In genomic region chr18:9135912-9136314, GRCh38 we compare ENCODE assay signal across 8 cellular contexts. TPM values are rescaled to one million over a fixed set of nuclear protein-coding genes. Genes with fewer than 3 reads are reported as not detected.
DNase-seq lines count a peak whose midpoint lies in the region; ATAC-seq and TF ChIP-seq lines count a peak whose summit lies in the region.

No MANE protein-coding gene starts in this region.

- no peaks in the 10 kb centered on the region for H3K9me3 Mint-ChIP-seq in activated T-helper 1 cell treated with anti-CD3 and anti-CD28 coated beads, Interleukin-12 subunit alpha, Interleukin-12 subunit beta, Interleukin-2, Interleukin-4 antibody, amounts not matched to agents 30 ng/mL and 10 ng/mL and 1 ng/mL, durations not matched to agents 14 hours and 24 hours and 36 hours

- intact Hi-C loops in activated T-helper 1 cell treated with anti-CD3 and anti-CD28 coated beads, Interleukin-12 subunit alpha, Interleukin-12 subunit beta, Interleukin-2, Interleukin-4 antibody, amounts not matched to agents 30 ng/mL and 10 ng/mL and 1 ng/mL, durations not matched to agents 14 hours and 24 hours and 36 hours (cut with micrococcal nuclease) = loop anchor here (1.0 to 10.0 kb wide), 10 partner anchors 19 to 779 kb away; partner anchors contain the start of genes NDUFV2, PPP4R1, RALBP1 and TWSG1
- intact Hi-C loops in Right ventricle myocardium superior (cut with DNase I) = loop anchor here (5.0 kb wide), 1 partner anchor 34 kb away; the partner anchor contains the start of gene NDUFV2

- H3K4me3 Mint-ChIP-seq in activated T-helper 1 cell treated with anti-CD3 and anti-CD28 coated beads, Interleukin-12 subunit alpha, Interleukin-12 subunit beta, Interleukin-2, Interleukin-4 antibody, amounts not matched to agents 30 ng/mL and 10 ng/mL and 1 ng/mL, durations not matched to agents 14 hours and 24 hours and 36 hours = peak overlapping the region; percentile 94

- peak overlapping the region; percentile 67 for H3K4me2 ChIP-seq in parathyroid adenoma (ENCODE audit: low read length)

- peak; percentile 30 for ATAC-seq in GM18502 (IDR thresholded peaks at IDR 0.05; ENCODE audit: poor library complexity, unreplicated experiment)
- ATAC-seq in HG02870 (IDR thresholded peaks at IDR 0.05; ENCODE audit: unreplicated experiment) = peak; percentile 12
- ATAC-seq in Right ventricle myocardium superior (ENCODE audit: poor library complexity) = peak; percentile 23

- H3K4me3 ChIP-seq in parathyroid adenoma (ENCODE audit: low read depth, low read length) = peak overlapping the region; percentile 76

- H3K9ac ChIP-seq in parathyroid adenoma = peak overlapping the region; percentile 22

- peaks cover 28% of the 10 kb centered on the region for H3K79me2 ChIP-seq in parathyroid adenoma

- peak overlapping the region; percentile 91 for H2AFZ ChIP-seq in parathyroid adenoma

- peaks cover 7% of the 10 kb centered on the region for H3K4me1 ChIP-seq in parathyroid adenoma

- no peaks in the 10 kb centered on the region for H3K36me3 ChIP-seq in parathyroid adenoma (ENCODE audit: control insufficient read depth, insufficient read depth, low read length)

- H3K27ac ChIP-seq in parathyroid adenoma = peak overlapping the region; percentile 93

- peaks cover 41% of the 10 kb centered on the region for H3K36me3 Mint-ChIP-seq in activated T-helper 1 cell treated with anti-CD3 and anti-CD28 coated beads, Interleukin-12 subunit alpha, Interleukin-12 subunit beta, Interleukin-2, Interleukin-4 antibody, amounts not matched to agents 30 ng/mL and 10 ng/mL and 1 ng/mL, durations not matched to agents 14 hours and 24 hours and 36 hours (ENCODE audit: low read depth)

- H3K27me3 Mint-ChIP-seq in activated T-helper 1 cell treated with anti-CD3 and anti-CD28 coated beads, Interleukin-12 subunit alpha, Interleukin-12 subunit beta, Interleukin-2, Interleukin-4 antibody, amounts not matched to agents 30 ng/mL and 10 ng/mL and 1 ng/mL, durations not matched to agents 14 hours and 24 hours and 36 hours (ENCODE audit: insufficient read depth) = no peaks in the 10 kb centered on the region

- peak overlapping the region; percentile 99 for H3K27ac Mint-ChIP-seq in activated T-helper 1 cell treated with anti-CD3 and anti-CD28 coated beads, Interleukin-12 subunit alpha, Interleukin-12 subunit beta, Interleukin-2, Interleukin-4 antibody, amounts not matched to agents 30 ng/mL and 10 ng/mL and 1 ng/mL, durations not matched to agents 14 hours and 24 hours and 36 hours

- peak; percentile 39 for DNase-seq in ACHN
- peak; percentile 62 to 74 for DNase-seq in NCI-H187 (lab: John Stamatoyannopoulos, UW)
- no peak for DNase-seq in activated T-helper 1 cell treated with anti-CD3 and anti-CD28 coated beads, Interleukin-12 subunit alpha, Interleukin-12 subunit beta, Interleukin-2, Interleukin-4 antibody, amounts not matched to agents 30 ng/mL and 10 ng/mL and 1 ng/mL, durations not matched to agents 14 hours and 24 hours and 36 hours (ENCODE audit: low spot score)
- DNase-seq in Right ventricle myocardium superior = no peak
- no peak for DNase-seq in middle frontal gyrus (ENCODE audit: extremely low spot score, low spot score)

- H3K27me3 ChIP-seq in parathyroid adenoma (ENCODE audit: control insufficient read depth, insufficient read depth, low read length) = no peaks in the 10 kb centered on the region

- no peak for TF ChIP-seq CTCF in parathyroid adenoma (IDR thresholded peaks at IDR 0.05)

- in situ Hi-C loops in ACHN (cut with HindIII; ENCODE audit: low pct_ligation_motif_present, low pct_unique_long_range_greater_than_20kb, low sequenced_read_pairs) = no loop called here

- H3K4me1 Mint-ChIP-seq in activated T-helper 1 cell treated with anti-CD3 and anti-CD28 coated beads, Interleukin-12 subunit alpha, Interleukin-12 subunit beta, Interleukin-2, Interleukin-4 antibody, amounts not matched to agents 30 ng/mL and 10 ng/mL and 1 ng/mL, durations not matched to agents 14 hours and 24 hours and 36 hours (ENCODE audit: low read depth) = peaks cover 49% of the 10 kb centered on the region

- no peaks in the 10 kb centered on the region for H3K9me3 ChIP-seq in parathyroid adenoma (ENCODE audit: control insufficient read depth, low read length)

RNA-seq across cellular contexts. Expression of gene ANKRD12, which starts 0.7 kb away (rescaled TPM):
- 61.3 and 62.2 TPM in 2 replicates for total RNA-seq in activated T-helper 1 cell treated with anti-CD3 and anti-CD28 coated beads, Interleukin-12 subunit alpha, Interleukin-12 subunit beta, Interleukin-2, Interleukin-4 antibody, amounts not matched to agents 30 ng/mL and 10 ng/mL and 1 ng/mL, durations not matched to agents 14 hours and 24 hours and 36 hours
- 39.9 TPM for total RNA-seq in Right ventricle myocardium superior

RNA-seq across cellular contexts. Expression of gene NDUFV2, which starts 33.4 kb away (rescaled TPM):
- total RNA-seq in activated T-helper 1 cell treated with anti-CD3 and anti-CD28 coated beads, Interleukin-12 subunit alpha, Interleukin-12 subunit beta, Interleukin-2, Interleukin-4 antibody, amounts not matched to agents 30 ng/mL and 10 ng/mL and 1 ng/mL, durations not matched to agents 14 hours and 24 hours and 36 hours = 381 and 391 TPM in 2 replicates
- 521 TPM for total RNA-seq in Right ventricle myocardium superior

Comparison
In these comparisons a context has a peak if more than half of its experiments do, and no peak if none do; other contexts are left out.
1. DNase-seq: peak in ACHN (single experiment) and NCI-H187 (2 of 2); none in activated T-helper 1 cell treated with anti-CD3 and anti-CD28 coated beads, Interleukin-12 subunit alpha, Interleukin-12 subunit beta, Interleukin-2, Interleukin-4 antibody, amounts not matched to agents 30 ng/mL and 10 ng/mL and 1 ng/mL, durations not matched to agents 14 hours and 24 hours and 36 hours (single experiment), Right ventricle myocardium superior (single experiment) and middle frontal gyrus (single experiment).
2. Peak in every context shown above with its lines, with median percentiles within 50 percentile points of each other: ATAC-seq.